ENCODE assay signal across 8 cellular contexts in the genomic region with DNA sequence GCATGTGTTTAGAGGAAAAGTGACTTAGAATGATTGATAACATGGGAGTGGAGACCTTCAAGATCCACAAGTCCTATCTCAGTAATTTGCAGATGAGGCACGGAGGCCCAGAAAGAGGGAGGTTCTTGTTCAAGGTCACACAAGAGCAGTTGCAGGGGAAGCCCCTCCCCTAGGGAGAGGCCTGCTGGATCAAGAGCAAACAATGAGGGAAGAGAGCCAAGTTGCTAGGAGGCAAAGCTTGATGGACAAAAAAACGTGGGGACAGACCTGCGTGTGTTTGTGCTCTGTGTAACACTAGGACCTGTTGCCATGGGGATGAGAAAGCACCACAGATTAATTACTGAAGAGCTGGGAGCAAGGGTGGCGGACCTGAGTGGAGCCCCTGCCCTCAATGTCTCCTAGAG. TPM values are rescaled to one million over a fixed set of nuclear protein-coding genes. Genes with fewer than 3 reads are reported as not detected.
DNase-seq lines count a peak whose midpoint lies in the region; ATAC-seq lines count a peak whose summit lies in the region.
"Had no signal": no experiment of that assay in that cellular context is flagged by ENCODE, and none has a peak within 500 bp of the region (broad histone marks: within the 10 kb centered on the region; RNA-seq: fewer than 3 reads in every experiment).

No MANE protein-coding gene starts in this region.

- ATAC-seq in GM19395 (IDR thresholded peaks at IDR 0.05; ENCODE audit: unreplicated experiment) = no peak
- ATAC-seq: CD8-positive, alpha-beta T cell; foreskin keratinocyte had no signal

- DNase-seq in DMS53 treated with DMSO at 0.1 percent for 48 hours (lab: John Stamatoyannopoulos, UW; ENCODE audit: unreplicated experiment) (peak; percentile 27), NCI-H774 (lab: John Stamatoyannopoulos, UW) (peak; percentile 87), left kidney (ENCODE audit: low read depth, low spot score) (peak; percentile 88), occipital lobe (lab: John Stamatoyannopoulos, UW) (no peak)
- no peak for DNase-seq in stimulated activated CD4-positive, alpha-beta T cell treated with anti-CD3 and anti-CD28 coated beads, Interleukin-2, amount 100 ng/mL, for 24 hours
- DNase-seq: CD8-positive, alpha-beta T cell; foreskin keratinocyte had no signal

RNA-seq across cellular contexts. Expression of a gene that starts 6.4 kb away (rescaled TPM):
- not detected for total RNA-seq in occipital lobe
- total RNA-seq: CD8-positive, alpha-beta T cell; foreskin keratinocyte had no signal

RNA-seq across cellular contexts. Expression of a gene that starts 12.2 kb away (rescaled TPM):
- total RNA-seq in occipital lobe = 4.2 TPM
- total RNA-seq: CD8-positive, alpha-beta T cell; foreskin keratinocyte had no signal

RNA-seq across cellular contexts. Expression of a gene that starts 18.5 kb away (rescaled TPM):
- total RNA-seq in occipital lobe = 1.6 TPM

RNA-seq across cellular contexts. Expression of a gene that starts 28.6 kb away (rescaled TPM):
- 1.6 TPM for total RNA-seq in occipital lobe

RNA-seq across cellular contexts. Expression of a gene that starts 35.9 kb away (rescaled TPM):
- 10.6 TPM for total RNA-seq in occipital lobe

Comparison
In these comparisons a context has a peak if more than half of its experiments do, and no peak if none do; other contexts are left out.
1. DNase-seq: peak in DMS53 treated with DMSO at 0.1 percent for 48 hours (single experiment), NCI-H774 (single experiment) and left kidney (single experiment); none in stimulated activated CD4-positive, alpha-beta T cell treated with anti-CD3 and anti-CD28 coated beads, Interleukin-2, amount 100 ng/mL, for 24 hours (0 of 2) and occipital lobe (single experiment).